In genomic region chr19:3914199-3914598, GRCh38 we compare ENCODE assay signal across 1 cellular context.
TF ChIP-seq lines count a peak whose summit lies in the region.

No MANE protein-coding gene starts in this region.

TF ChIP-seq in A549, 52 proteins besides CTCF, POLR2A, EP300 and RAD21 (continued from another document):
- no peak for TF ChIP-seq PBX3 (IDR thresholded peaks at IDR 0.05)
